17 cellular contexts compared by ENCODE assay signal in the genomic region with DNA sequence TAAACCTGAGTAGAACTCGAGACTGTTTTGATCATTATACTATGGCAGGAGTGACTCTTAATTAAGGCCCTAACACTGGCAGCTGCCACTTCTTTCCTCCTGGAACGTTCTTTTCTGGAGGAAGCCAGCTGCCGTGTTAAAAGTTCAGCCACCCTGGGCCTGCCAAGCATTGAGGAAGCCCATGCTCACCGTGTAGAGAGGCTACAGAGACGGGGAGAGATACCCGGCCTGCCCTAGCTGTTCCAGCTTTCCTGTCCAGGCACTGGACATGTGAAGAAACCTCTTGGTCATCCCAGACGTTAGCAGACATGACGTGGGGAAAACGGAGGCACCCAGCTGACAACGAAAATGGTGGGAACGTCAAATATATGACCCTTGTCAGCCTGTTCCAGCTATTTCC.
DNase-seq lines count a peak whose midpoint lies in the region; ATAC-seq and TF ChIP-seq lines count a peak whose summit lies in the region.
"Had no signal": no experiment of that assay in that cellular context is flagged by ENCODE, and none has a peak within 500 bp of the region (broad histone marks: within the 10 kb centered on the region; RNA-seq: fewer than 3 reads in every experiment).

No MANE protein-coding gene starts in this region.

- H3K4ac ChIP-seq in mesenchymal stem cell (ENCODE audit: low read depth in 1 of 2, low read length in 2 of 2) = no peak overlapping the region

- H3K4me3 ChIP-seq in mesenchymal stem cell (ENCODE audit: insufficient read depth in 1 of 2, low read depth in 1 of 2, low read length in 2 of 2) (no peak overlapping the region), gastrocnemius medialis (no peak overlapping the region), mammary epithelial cell (replicated peaks in 1 of 3; ENCODE audit: insufficient read depth in 1 of 3, low read depth in 2 of 3, low read length in 3 of 3) (no peak overlapping the region)

- TF ChIP-seq CTCF in chondrocyte (IDR thresholded peaks at IDR 0.05) (no peak), gastrocnemius medialis (IDR thresholded peaks at IDR 0.05 in 4 of 5, conservative IDR thresholded peaks at IDR 0.05 in 1 of 5) (no peak), mammary epithelial cell (conservative IDR thresholded peaks at IDR 0.05 in 1 of 2, IDR thresholded peaks at IDR 0.05 in 1 of 2; ENCODE audit: extremely low read depth in 1 of 2, insufficient read depth in 1 of 2, low read depth in 1 of 2, low read length in 2 of 2) (no peak)

- H3K9me3 ChIP-seq in mesenchymal stem cell (ENCODE audit: control insufficient read depth, low read length) (no peaks in the 10 kb centered on the region), gastrocnemius medialis (no peaks in the 10 kb centered on the region), mammary epithelial cell (replicated peaks; ENCODE audit: insufficient read depth, low read length) (no peaks in the 10 kb centered on the region)
- H3K9me3 ChIP-seq: BE2C, Caco-2 had no signal

- in situ Hi-C loops in gastrocnemius medialis (cut with MboI; ENCODE audit: low sequenced_read_pairs in 4 of 4) = loop anchor here in 1 of 4 donors (5.0 kb wide), 1 partner anchor 46 kb away; no protein-coding TSS in a partner anchor
- in situ Hi-C loops in mammary epithelial cell (cut with MboI; ENCODE audit: low sequenced_read_pairs in 2 of 2) = no loop called here

- no peaks in the 10 kb centered on the region for H3K27me3 ChIP-seq in mesenchymal stem cell (ENCODE audit: control insufficient read depth in 1 of 2, insufficient read depth in 1 of 2, low read length in 2 of 2)
- H3K27me3 ChIP-seq in gastrocnemius medialis = no peaks in the 10 kb centered on the region
- no peaks in the 10 kb centered on the region for H3K27me3 ChIP-seq in mammary epithelial cell (ENCODE audit: insufficient read depth, low read length)
- H3K27me3 ChIP-seq: BE2C had no signal

- CTCF ChIA-PET in mammary epithelial cell (lab: Charles Lee; ENCODE audit: low non-redundant PET) = no interaction called here

- H3K4me1 Mint-ChIP-seq in chondrocyte (ENCODE audit: low read depth) = peaks cover 27% of the 10 kb centered on the region

- intact Hi-C loops in gastrocnemius medialis (cut with DNase I; ENCODE audit: low total_unique reads) (no loop called here), mammary epithelial cell (cut with micrococcal nuclease) (no loop called here)

- H3K23ac ChIP-seq in mesenchymal stem cell (ENCODE audit: low read length in 2 of 2) = no peak overlapping the region

- TF ChIP-seq POLR2A in gastrocnemius medialis (IDR thresholded peaks at IDR 0.05) = no peak

- no peaks in the 10 kb centered on the region for H4K20me1 ChIP-seq in mammary epithelial cell (ENCODE audit: insufficient read depth, low read length)

- peaks cover 7% of the 10 kb centered on the region for H3K4me1 ChIP-seq in mesenchymal stem cell (ENCODE audit: control insufficient read depth, insufficient read depth, low read depth, low read length)
- peaks cover 39 to 45% of the 10 kb centered on the region in 2 donors for H3K4me1 ChIP-seq in gastrocnemius medialis
- peaks cover 16% of the 10 kb centered on the region for H3K4me1 ChIP-seq in mammary epithelial cell (ENCODE audit: insufficient read depth, low read length)
- H3K4me1 ChIP-seq: BE2C, Caco-2 had no signal

- H3K79me1 ChIP-seq in mesenchymal stem cell (replicated peaks; ENCODE audit: low read length, poor library complexity, severe bottlenecking) = peaks cover 16% of the 10 kb centered on the region

- no TSS peak for BruUV-seq in mammary epithelial cell (replicated peaks; lab: Mats Ljungman, UMichigan)

- dilution Hi-C loops in mammary epithelial cell (cut with HindIII; ENCODE audit: low sequenced_read_pairs) = no loop called here

- H3K27me3 Mint-ChIP-seq in chondrocyte (ENCODE audit: low read depth) = no peaks in the 10 kb centered on the region
- H3K27me3 Mint-ChIP-seq: CD4-positive, alpha-beta T cell had no signal

- peak overlapping the region; percentile 7 for H2AK5ac ChIP-seq in mesenchymal stem cell (ENCODE audit: low read length, severe bottlenecking)

- H3K27ac ChIP-seq in mesenchymal stem cell (ENCODE audit: low read length, poor library complexity, severe bottlenecking) = no peak overlapping the region
- peak overlapping the region; percentile 74 to 88 (median 76) for H3K27ac ChIP-seq in gastrocnemius medialis
- no peak overlapping the region for H3K27ac ChIP-seq in mammary epithelial cell (ENCODE audit: insufficient read depth, low read depth, low read length)

- peak overlapping the region; percentile 17 for H3K27ac Mint-ChIP-seq in chondrocyte (ENCODE audit: unreplicated experiment)
- H3K27ac Mint-ChIP-seq: CD4-positive, alpha-beta T cell had no signal

- peaks cover 11% of the 10 kb centered on the region for H3K36me3 Mint-ChIP-seq in chondrocyte (ENCODE audit: low read depth)

- H3K14ac ChIP-seq in mesenchymal stem cell (ENCODE audit: low read length in 2 of 2) = no peak overlapping the region

- H3K4me2 ChIP-seq in mesenchymal stem cell (ENCODE audit: low read length, poor library complexity, severe bottlenecking) = no peak overlapping the region
- H3K4me2 ChIP-seq in mammary epithelial cell (ENCODE audit: insufficient read depth, low read depth, low read length) = no peak overlapping the region

- ATAC-seq in gastrocnemius medialis = peak in 1 of 2 donors; percentile 39
- ATAC-seq in SK-N-SH treated with all-trans-retinoic acid at 6 μM for 48 hours = no peak

- H2BK120ac ChIP-seq in mesenchymal stem cell (ENCODE audit: low read depth, low read length) = no peak overlapping the region

- DNase-seq in NCI-H2171 treated with DMSO at 0.1 percent for 48 hours (lab: John Stamatoyannopoulos, UW) (peak; percentile 6), NCI-H2171 (lab: John Stamatoyannopoulos, UW) (no peak), chondrocyte (ENCODE audit: low spot score) (no peak), mesenchymal stem cell (no peak), gastrocnemius medialis (peak in 1 of 2 donors; percentile 67), DMS79 (lab: John Stamatoyannopoulos, UW) (no peak), mammary epithelial cell (no peak)
- DNase-seq: BE2C; Caco-2; CD4-positive, alpha-beta T cell; KG1; NCI-H1105 treated with DMSO at 0.1 percent for 48 hours; NCI-H1694; NCI-H2081 treated with DMSO at 0.1 percent for 48 hours; NCI-H510A treated with DMSO at 0.1 percent for 48 hours; SIG-M5 had no signal

- H2BK15ac ChIP-seq in mesenchymal stem cell (ENCODE audit: low read depth, poor library complexity, severe bottlenecking) = no peak overlapping the region

- H2BK12ac ChIP-seq in mesenchymal stem cell (ENCODE audit: low read length in 2 of 2) = no peak overlapping the region

- H3K79me2 ChIP-seq in mammary epithelial cell (ENCODE audit: insufficient read depth, low read length) = peaks cover 23% of the 10 kb centered on the region

- H3K18ac ChIP-seq in mesenchymal stem cell (ENCODE audit: low read depth in 1 of 2, low read length in 2 of 2) = peak overlapping the region in 1 of 2 experiments; percentile 6

- H3K36me3 ChIP-seq in mesenchymal stem cell (ENCODE audit: control insufficient read depth in 1 of 2, insufficient read depth in 2 of 2, low read depth in 1 of 2, low read length in 2 of 2) (peaks cover 3 to 11% of the 10 kb centered on the region in 2 experiments), gastrocnemius medialis (no peaks in the 10 kb centered on the region), mammary epithelial cell (ENCODE audit: insufficient read depth, low read length) (no peaks in the 10 kb centered on the region)
- H3K36me3 ChIP-seq: BE2C had no signal

- H2BK5ac ChIP-seq in mesenchymal stem cell (ENCODE audit: low read depth, low read length, poor library complexity, severe bottlenecking) = no peak overlapping the region

- no peak overlapping the region for H4K8ac ChIP-seq in mesenchymal stem cell (ENCODE audit: low read length)

- H4K91ac ChIP-seq in mesenchymal stem cell (ENCODE audit: low read length) = no peak overlapping the region

- over 99% methylated on average over 11 of the region's 11 CpGs for WGBS in mesenchymal stem cell
- WGBS in mammary epithelial cell (ENCODE audit: low coverage, missing lambda C conversion rate) = 95% methylated on average over 9 of the region's 11 CpGs

- H3K9ac ChIP-seq in mesenchymal stem cell (ENCODE audit: low read length) (no peak overlapping the region), mammary epithelial cell (ENCODE audit: insufficient read depth, low read length) (no peak overlapping the region)

- H2AFZ ChIP-seq in mesenchymal stem cell (ENCODE audit: low read depth, low read length) (no peak overlapping the region), mammary epithelial cell (ENCODE audit: low read depth, low read length) (no peak overlapping the region)

- no peak overlapping the region for H3K4me3 Mint-ChIP-seq in chondrocyte (ENCODE audit: unreplicated experiment)
- H3K4me3 Mint-ChIP-seq: CD4-positive, alpha-beta T cell had no signal

- H3K9me3 Mint-ChIP-seq in chondrocyte (ENCODE audit: low read depth) = no peaks in the 10 kb centered on the region

TF ChIP-seq in SK-N-SH treated with all-trans-retinoic acid at 6 μM for 48 hours, 23 proteins besides CTCF, POLR2A, EP300 and RAD21 (continues in another document):
- TF ChIP-seq ZFP30 (CRISPR knock-in tag; IDR thresholded peaks at IDR 0.05) = no peak
- no peak for TF ChIP-seq RARB (CRISPR knock-in tag; IDR thresholded peaks at IDR 0.05)
- TF ChIP-seq ZC3H10 (CRISPR knock-in tag; IDR thresholded peaks at IDR 0.05) = no peak
- TF ChIP-seq TOX (CRISPR knock-in tag; IDR thresholded peaks at IDR 0.05; ENCODE audit: borderline replicate concordance) = no peak
- no peak for TF ChIP-seq ZNF565 (CRISPR knock-in tag; conservative IDR thresholded peaks at IDR 0.05; ENCODE audit: low read depth)
- TF ChIP-seq ARNTL (CRISPR knock-in tag; IDR thresholded peaks at IDR 0.05; ENCODE audit: borderline replicate concordance, low read depth) = no peak
- no peak for TF ChIP-seq SNAI2 (CRISPR knock-in tag; IDR thresholded peaks at IDR 0.05)
- no peak for TF ChIP-seq TCF4 (CRISPR knock-in tag; IDR thresholded peaks at IDR 0.05; ENCODE audit: borderline replicate concordance)
- TF ChIP-seq ZNF8 (CRISPR knock-in tag; IDR thresholded peaks at IDR 0.05) = no peak

Comparison
In these comparisons a context has a peak if more than half of its experiments do, and no peak if none do; other contexts are left out.
1. H3K27ac ChIP-seq: peak in gastrocnemius medialis (4 of 4); none in mesenchymal stem cell (single experiment) and mammary epithelial cell (single experiment).